13 cellular contexts compared by ENCODE assay signal in the genomic region with DNA sequence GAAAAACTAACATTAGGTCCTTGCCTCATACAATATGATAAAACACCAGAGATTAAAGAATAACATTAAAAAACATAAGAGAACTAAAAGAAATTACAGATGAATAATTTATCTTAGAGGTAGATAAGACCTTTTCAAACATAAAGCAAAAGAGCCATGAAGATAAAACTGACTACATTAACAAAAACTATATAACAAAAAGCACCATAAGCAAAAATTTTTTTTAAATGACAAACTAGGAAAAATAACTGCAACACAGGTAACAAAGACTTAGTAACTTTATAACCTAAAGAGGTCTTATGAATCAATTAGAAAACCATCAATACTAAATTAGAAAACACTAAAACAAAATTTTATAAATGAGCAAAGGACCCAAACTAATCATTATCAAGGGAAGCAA. TPM values are rescaled to one million over a fixed set of nuclear protein-coding genes. Genes with fewer than 3 reads are reported as not detected.
DNase-seq lines count a peak whose midpoint lies in the region; ATAC-seq, FAIRE-seq and TF ChIP-seq lines count a peak whose summit lies in the region.
"Had no signal": no experiment of that assay in that cellular context is flagged by ENCODE, and none has a peak within 500 bp of the region (broad histone marks: within the 10 kb centered on the region; RNA-seq: fewer than 3 reads in every experiment).

No MANE protein-coding gene starts in this region.

- no peaks in the 10 kb centered on the region for H3K9me3 ChIP-seq in Loucy (ENCODE audit: insufficient read depth, low read depth, low read length)
- H3K9me3 ChIP-seq in K562 (replicated peaks; ENCODE audit: control insufficient read depth, insufficient read depth, low read depth, low read length) = no peaks in the 10 kb centered on the region
- no peaks in the 10 kb centered on the region for H3K9me3 ChIP-seq in pancreas
- H3K9me3 ChIP-seq: BLaER1 treated with 17β-estradiol and CSF1 and Interleukin-3, amounts not matched to agents 10 nM and 100 nM had no signal

- TF ChIP-seq POLR2A in K562 (conservative IDR thresholded peaks at IDR 0.05) = no peak

- H3K27ac ChIP-seq in K562 (ENCODE audit: extremely low read depth, low read depth, low read length) = no peak overlapping the region
- H3K27ac ChIP-seq in pancreas = no peak overlapping the region
- H3K27ac ChIP-seq: BLaER1 treated with 17β-estradiol and CSF1 and Interleukin-3, amounts not matched to agents 10 nM and 100 nM had no signal

- peaks cover 70% of the 10 kb centered on the region for H3K4me1 ChIP-seq in Loucy (ENCODE audit: insufficient read depth, low read length, poor library complexity, severe bottlenecking)
- H3K4me1 ChIP-seq in K562 (replicated peaks in 1 of 2; ENCODE audit: control insufficient read depth in 2 of 2, insufficient read depth in 2 of 2, low read length in 2 of 2) = no peaks in the 10 kb centered on the region; a peak in 2 of 5 replicates
- peaks cover 0 to 3% (median 0%) of the 10 kb centered on the region in 3 donors for H3K4me1 ChIP-seq in pancreas

- no peak for TF ChIP-seq EP300 in K562 (IDR thresholded peaks at IDR 0.05; ENCODE audit: low read length)

- H3K4me3 ChIP-seq in Loucy (ENCODE audit: low read length, poor library complexity, severe bottlenecking) (no peak overlapping the region), K562 (no peak overlapping the region), pancreas (no peak overlapping the region)
- H3K4me3 ChIP-seq: BLaER1 treated with 17β-estradiol and CSF1 and Interleukin-3, amounts not matched to agents 10 nM and 100 nM had no signal

- in situ Hi-C loops in K562 (cut with MboI) = no loop called here

- H2AFZ ChIP-seq in Loucy (ENCODE audit: low read length) (no peak overlapping the region), K562 (ENCODE audit: low read depth, low read length) (no peak overlapping the region)

- no peak for TF ChIP-seq CTCF in Loucy (conservative IDR thresholded peaks at IDR 0.05; ENCODE audit: low read length)
- TF ChIP-seq CTCF in K562 (IDR thresholded peaks at IDR 0.05 in 2 of 3, conservative IDR thresholded peaks at IDR 0.05 in 1 of 3; ENCODE audit: insufficient read depth in 2 of 3, low read depth in 1 of 3, low read length in 3 of 3) = no peak
- no peak for TF ChIP-seq CTCF in pancreas (IDR thresholded peaks at IDR 0.05)

- ATAC-seq in K562 = no peak
- ATAC-seq in pancreas = no peak
- ATAC-seq in HG02678 (IDR thresholded peaks at IDR 0.05; ENCODE audit: unreplicated experiment) = no peak

- CTCF ChIA-PET in K562 (lab: Yijun Ruan, JAX; ENCODE audit: low intra/inter-chr PET ratio) = no interaction called here

- H3K9ac ChIP-seq in Loucy (ENCODE audit: low read depth, low read length, poor library complexity, severe bottlenecking) (peak overlapping the region; percentile 28), K562 (ENCODE audit: insufficient read depth in 1 of 2, low read depth in 2 of 2, low read length in 2 of 2) (no peak overlapping the region)
- H3K9ac ChIP-seq: BLaER1 treated with 17β-estradiol and CSF1 and Interleukin-3, amounts not matched to agents 10 nM and 100 nM had no signal

- no peak overlapping the region for H3K4me2 ChIP-seq in Loucy (ENCODE audit: low read depth, low read length, poor library complexity, severe bottlenecking)
- H3K4me2 ChIP-seq in K562 (ENCODE audit: insufficient read depth, low read length) = no peak overlapping the region
- H3K4me2 ChIP-seq: BLaER1 treated with 17β-estradiol and CSF1 and Interleukin-3, amounts not matched to agents 10 nM and 100 nM had no signal

- no peaks in the 10 kb centered on the region for H3K9me2 ChIP-seq in Loucy (replicated peaks; ENCODE audit: low read depth, low read length)

- DNase-seq in K562 (ENCODE audit: extremely low read depth in 1 of 4, low spot score in 3 of 4) (no peak), pancreas (no peak), NCI-H446 treated with DMSO at 0.1 percent for 48 hours (lab: John Stamatoyannopoulos, UW) (no peak), DMS53 (lab: John Stamatoyannopoulos, UW) (no peak)
- DNase-seq: 8988T; ACHN; CD4-positive, CD25-positive, alpha-beta regulatory T cell; GOT3; H9 had no signal

- BruUV-seq in K562 (replicated peaks; lab: Mats Ljungman, UMichigan) = no TSS peak

- H3K27me3 ChIP-seq in Loucy (ENCODE audit: insufficient read depth, low read length, poor library complexity, severe bottlenecking) (no peaks in the 10 kb centered on the region), K562 (ENCODE audit: control insufficient read depth in 2 of 2, insufficient read depth in 2 of 2, low read length in 2 of 2) (no peaks in the 10 kb centered on the region), pancreas (no peaks in the 10 kb centered on the region)
- H3K27me3 ChIP-seq: BLaER1 treated with 17β-estradiol and CSF1 and Interleukin-3, amounts not matched to agents 10 nM and 100 nM had no signal

- POLR2A ChIA-PET in K562 (lab: Yijun Ruan, JAX) = no interaction called here

- TF ChIP-seq RAD21 in K562 (CRISPR knock-in tag; conservative IDR thresholded peaks at IDR 0.05 in 1 of 2, IDR thresholded peaks at IDR 0.05 in 1 of 2) = no peak

- intact Hi-C loops in K562 (cut with micrococcal nuclease) (no loop called here), pancreas (cut with DNase I) (no loop called here)

- H3K9me1 ChIP-seq in K562 (ENCODE audit: control insufficient read depth, insufficient read depth, low read length) = no peaks in the 10 kb centered on the region

- H3K79me2 ChIP-seq in Loucy (ENCODE audit: insufficient read depth, low read length) = peaks cover 9% of the 10 kb centered on the region
- H3K79me2 ChIP-seq in K562 (ENCODE audit: control insufficient read depth, insufficient read depth, low read length) = no peaks in the 10 kb centered on the region

- H4K20me1 ChIP-seq in Loucy (ENCODE audit: insufficient read depth, low read length, poor library complexity, severe bottlenecking) (no peaks in the 10 kb centered on the region), K562 (replicated peaks; ENCODE audit: control insufficient read depth, insufficient read depth, low read length) (no peaks in the 10 kb centered on the region)
- H4K20me1 ChIP-seq: BLaER1 treated with 17β-estradiol and CSF1 and Interleukin-3, amounts not matched to agents 10 nM and 100 nM had no signal

- H3F3A ChIP-seq in Loucy (ENCODE audit: low read depth) = peaks cover 5% of the 10 kb centered on the region; the same call in 1 of the 2 replicates

- H3K36me3 ChIP-seq in Loucy (ENCODE audit: insufficient read depth, low read length) = no peaks in the 10 kb centered on the region
- H3K36me3 ChIP-seq in K562 (ENCODE audit: control insufficient read depth, insufficient read depth, low read length) = no peaks in the 10 kb centered on the region
- no peaks in the 10 kb centered on the region for H3K36me3 ChIP-seq in pancreas
- H3K36me3 ChIP-seq: BLaER1 treated with 17β-estradiol and CSF1 and Interleukin-3, amounts not matched to agents 10 nM and 100 nM had no signal

- FAIRE-seq in A204.1 (lab: Jason Lieb, UNC) = peak; percentile 32
- FAIRE-seq in K562 (lab: Jason Lieb, UNC) = no peak
- FAIRE-seq in pancreas (lab: Jason Lieb, UNC) = peak; percentile 39

TF ChIP-seq in K562, 482 proteins besides CTCF, POLR2A, EP300 and RAD21 (continues in another document):
- TF ChIP-seq ZNF316 (IDR thresholded peaks at IDR 0.05) = peak; percentile 85
- peak; percentile 54; the same call in 1 of the 2 replicates for TF ChIP-seq C11orf30 (IDR thresholded peaks at IDR 0.05; ENCODE audit: low read depth)

RNA-seq across cellular contexts. Expression of a gene that starts 16.3 kb away (rescaled TPM):
- total RNA-seq in K562 (2011; cell fraction: chromatin; rRNA removed; ENCODE audit: low replicate concordance) = 9.0 and 18.6 TPM in 2 replicates
- 8.2 and 9.5 TPM in 2 replicates for total RNA-seq in K562 (2011; cell fraction: nucleolus; rRNA removed)
- total RNA-seq in K562 (2011; cell fraction: nucleoplasm; rRNA removed) = 17.8 and 37.0 TPM in 2 replicates
- total RNA-seq in K562 (2014; rRNA removed) (5.3 and 5.9 TPM in 2 replicates), K562 (2014; rRNA removed; fragmentation: Illumina TruSeq; extraction: Trizol) (5.7 and 6.1 TPM in 2 replicates), K562 (2015; rRNA removed; fragmentation: Illumina TruSeq; extraction: Trizol) (6.5 and 7.1 TPM in 2 replicates), K562 (2021) (11.3 and 11.6 TPM in 2 replicates), pancreas (1 to 10 TPM; 3.1 to 9.4 (median 4.7) TPM)
- polyA plus RNA-seq in K562 (2011; rRNA removed) (5.9 and 6.6 TPM in 2 replicates), K562 (2014; fragmentation: Illumina TruSeq; extraction: Trizol) (9.4 and 12.5 TPM in 2 replicates), K562 (2014; fragmentation: Nextera tagmentation; extraction: Ambion mirVana) (1 to 10 TPM; 3.0 to 3.4 TPM), K562 (2014; rRNA removed) (6.3 and 7.5 TPM in 2 replicates), pancreas (1 to 10 TPM; 2.2 to 3.2 TPM)
- polyA plus RNA-seq in K562 (2011; cell fraction: cytosol; rRNA removed) = 6.1 and 8.2 TPM in 2 replicates
- 5.4 and 7.0 TPM in 2 replicates for polyA plus RNA-seq in K562 (2011; cell fraction: nucleus; rRNA removed)
- polyA plus RNA-seq in K562 (2012) = 10.7 and 11.1 TPM in 2 replicates
- polyA minus RNA-seq in K562 (2011; rRNA and poly(A)+ RNA removed) = 11.4 and 12.5 TPM in 2 replicates
- polyA minus RNA-seq in K562 (2011; cell fraction: cytosol; rRNA and poly(A)+ RNA removed) = 5.9 and 8.6 TPM in 2 replicates
- 7.7 and 10.0 TPM in 2 replicates for polyA minus RNA-seq in K562 (2011; cell fraction: nucleus; rRNA and poly(A)+ RNA removed)
